27 cellular contexts compared by ENCODE assay signal in genomic region chr4:94431388-94431787, GRCh38.
"Had no signal": no experiment of that assay in that cellular context is flagged by ENCODE, and none has a peak within 500 bp of the region (broad histone marks: within the 10 kb centered on the region; RNA-seq: fewer than 3 reads in every experiment).

No MANE protein-coding gene starts in this region.

- H3K27me3 ChIP-seq: esophagus squamous epithelium, gastrocnemius medialis, heart right ventricle, left lung had no signal

- H3K4me1 ChIP-seq: esophagus squamous epithelium, left lung, lower lobe of right lung had no signal

- ATAC-seq: effector memory CD8-positive, alpha-beta T cell; esophagus mucosa; gastrocnemius medialis; heart right ventricle; left cardiac atrium; left lung; left ventricle myocardium superior; lower lobe of right lung; mucosa of descending colon had no signal

- H3K27ac ChIP-seq: coronary artery, epithelial cell of prostate, esophagus squamous epithelium, gastrocnemius medialis, heart right ventricle, left lung, lower lobe of right lung had no signal

- DNase-seq: dermis blood vessel endothelial cell; effector CD8-positive, alpha-beta T cell; effector memory CD8-positive, alpha-beta T cell; endodermal cell; erythroblast; esophagus squamous epithelium; foreskin fibroblast; foreskin melanocyte; gastrocnemius medialis; glutamatergic neuron; head of caudate nucleus; heart right ventricle; hippocampal formation; left cardiac atrium; left lung; left ventricle myocardium superior; lower lobe of right lung; mesenchymal stem cell; mucosa of descending colon; naive B cell had no signal

- FAIRE-seq: colon, endometrium, islet of Langerhans, keratinocyte had no signal

- H3K36me3 ChIP-seq: esophagus squamous epithelium, gastrocnemius medialis, heart right ventricle, left lung, lower lobe of right lung had no signal

- H3K4me3 ChIP-seq: coronary artery, esophagus squamous epithelium, gastrocnemius medialis, heart right ventricle, left lung, lower lobe of right lung, mucosa of descending colon had no signal
